13 cellular contexts compared by ENCODE assay signal in the genomic region with DNA sequence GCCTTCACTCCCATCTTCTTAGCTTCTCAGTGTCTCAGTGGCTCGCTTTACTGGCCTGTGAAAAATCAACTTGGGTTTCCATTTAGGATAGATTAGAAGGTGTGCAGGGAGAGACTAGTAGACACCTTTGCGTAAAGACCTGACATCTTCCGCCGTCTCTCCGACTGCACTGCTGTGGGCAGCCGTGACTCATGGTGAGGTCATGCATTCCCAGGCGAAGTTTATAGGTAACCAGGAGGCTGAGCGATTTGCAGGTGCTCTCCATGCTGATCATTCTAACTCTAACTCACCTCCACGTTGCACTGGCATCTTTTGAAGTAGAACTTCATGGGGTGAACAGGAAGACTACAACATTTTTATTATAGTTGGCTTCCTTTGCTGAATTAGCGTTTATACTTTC.
DNase-seq lines count a peak whose midpoint lies in the region; ATAC-seq and TF ChIP-seq lines count a peak whose summit lies in the region.
"Had no signal": no experiment of that assay in that cellular context is flagged by ENCODE, and none has a peak within 500 bp of the region (broad histone marks: within the 10 kb centered on the region; RNA-seq: fewer than 3 reads in every experiment).

No MANE protein-coding gene starts in this region.

- H3K36me3 ChIP-seq in breast epithelium (no peaks in the 10 kb centered on the region), kidney epithelial cell (ENCODE audit: control insufficient read depth, insufficient read depth, low read length) (no peaks in the 10 kb centered on the region)
- H3K36me3 ChIP-seq: Peyer's patch had no signal

- peak; percentile 89 for DNase-seq in MCF 10A (ENCODE audit: unreplicated experiment)
- no peak for DNase-seq in breast epithelium (ENCODE audit: low spot score in 2 of 2)
- DNase-seq in activated T-cell treated with anti-CD3 and anti-CD28 coated beads, Interleukin-2, amount 50 U/mL, for 4 hours, result peak; percentile 31
- DNase-seq in kidney epithelial cell (ENCODE audit: low read depth), result peak; percentile 93
- no peak for DNase-seq in KBM-7
- DNase-seq in SKM-1 treated with dmso at 0.1 percent for 144 hours (lab: John Stamatoyannopoulos, UW; ENCODE audit: unreplicated experiment), result no peak
- no peak for DNase-seq in NCI-H1048 (lab: John Stamatoyannopoulos, UW)
- DNase-seq: NCI-H1417 treated with DMSO at 0.1 percent for 48 hours, psoas muscle, testis had no signal

- BruUV-seq in MCF 10A (replicated peaks; lab: Mats Ljungman, UMichigan), result no TSS peak

- peak overlapping the region; percentile 33 for H3K4me3 Mint-ChIP-seq in MCF 10A (ENCODE audit: unreplicated experiment)
- H3K4me3 Mint-ChIP-seq in activated T-cell treated with anti-CD3 and anti-CD28 coated beads, Interleukin-2, amount 50 U/mL, for 4 hours, result no peak overlapping the region
- H3K4me3 Mint-ChIP-seq in stimulated activated naive CD8-positive, alpha-beta T cell treated with anti-CD3 and anti-CD28 coated beads, Interleukin-15, Interleukin-2, amounts not matched to agents 100 ng/mL and 50 ng/mL, for 24 hours, result no peak overlapping the region
- H3K4me3 Mint-ChIP-seq: B cell had no signal

- H3K27me3 Mint-ChIP-seq in MCF 10A (ENCODE audit: insufficient read depth, unreplicated experiment), result no peaks in the 10 kb centered on the region
- H3K27me3 Mint-ChIP-seq in activated T-cell treated with anti-CD3 and anti-CD28 coated beads, Interleukin-2, amount 50 U/mL, for 4 hours (ENCODE audit: low read depth), result no peaks in the 10 kb centered on the region
- no peaks in the 10 kb centered on the region for H3K27me3 Mint-ChIP-seq in stimulated activated naive CD8-positive, alpha-beta T cell treated with anti-CD3 and anti-CD28 coated beads, Interleukin-15, Interleukin-2, amounts not matched to agents 100 ng/mL and 50 ng/mL, for 24 hours

- no peaks in the 10 kb centered on the region for H3K4me1 ChIP-seq in breast epithelium
- H3K4me1 ChIP-seq: psoas muscle, testis had no signal

- no peaks in the 10 kb centered on the region for H3K9me3 ChIP-seq in breast epithelium
- H3K9me3 ChIP-seq: Peyer's patch, psoas muscle, testis had no signal

- H3K9me3 Mint-ChIP-seq in MCF 10A (ENCODE audit: unreplicated experiment), result no peaks in the 10 kb centered on the region
- no peaks in the 10 kb centered on the region for H3K9me3 Mint-ChIP-seq in activated T-cell treated with anti-CD3 and anti-CD28 coated beads, Interleukin-2, amount 50 U/mL, for 4 hours
- no peaks in the 10 kb centered on the region for H3K9me3 Mint-ChIP-seq in stimulated activated naive CD8-positive, alpha-beta T cell treated with anti-CD3 and anti-CD28 coated beads, Interleukin-15, Interleukin-2, amounts not matched to agents 100 ng/mL and 50 ng/mL, for 24 hours

- in situ Hi-C loops in KBM-7 (cut with MboI; ENCODE audit: low pct_unique_long_range_greater_than_20kb, low sequenced_read_pairs), result no loop called here

- H3K4me3 ChIP-seq in breast epithelium, result no peak overlapping the region
- no peak overlapping the region for H3K4me3 ChIP-seq in kidney epithelial cell (ENCODE audit: low read depth, low read length)
- H3K4me3 ChIP-seq: psoas muscle, testis had no signal

- H3K4me1 Mint-ChIP-seq in MCF 10A (ENCODE audit: insufficient read depth, unreplicated experiment), result peaks cover 17% of the 10 kb centered on the region
- H3K4me1 Mint-ChIP-seq in activated T-cell treated with anti-CD3 and anti-CD28 coated beads, Interleukin-2, amount 50 U/mL, for 4 hours (ENCODE audit: low read depth), result peaks cover 38% of the 10 kb centered on the region
- peaks cover 50% of the 10 kb centered on the region for H3K4me1 Mint-ChIP-seq in stimulated activated naive CD8-positive, alpha-beta T cell treated with anti-CD3 and anti-CD28 coated beads, Interleukin-15, Interleukin-2, amounts not matched to agents 100 ng/mL and 50 ng/mL, for 24 hours (ENCODE audit: low read depth)
- H3K4me1 Mint-ChIP-seq: B cell had no signal

- H3K36me3 Mint-ChIP-seq in MCF 10A (ENCODE audit: insufficient read depth, unreplicated experiment), result no peaks in the 10 kb centered on the region
- no peaks in the 10 kb centered on the region for H3K36me3 Mint-ChIP-seq in activated T-cell treated with anti-CD3 and anti-CD28 coated beads, Interleukin-2, amount 50 U/mL, for 4 hours (ENCODE audit: insufficient read depth)
- H3K36me3 Mint-ChIP-seq in stimulated activated naive CD8-positive, alpha-beta T cell treated with anti-CD3 and anti-CD28 coated beads, Interleukin-15, Interleukin-2, amounts not matched to agents 100 ng/mL and 50 ng/mL, for 24 hours (ENCODE audit: low read depth), result no peaks in the 10 kb centered on the region

- ATAC-seq in activated T-cell treated with anti-CD3 and anti-CD28 coated beads, Interleukin-2, amount 50 U/mL, for 4 hours, result peak in 1 of 2 donors; percentile 17

- CTCF ChIA-PET in MCF 10A (lab: Yijun Ruan, JAX), result interaction anchor here (0.6 kb wide), 1 partner anchor 1648 kb away, joined by 4 read pairs; no protein-coding TSS in a partner anchor

- no peak overlapping the region for H3K27ac ChIP-seq in breast epithelium
- H3K27ac ChIP-seq: psoas muscle, testis had no signal

- TF ChIP-seq CTCF in MCF 10A (IDR thresholded peaks at IDR 0.05; ENCODE audit: unreplicated experiment) (no peak), breast epithelium (IDR thresholded peaks at IDR 0.05) (no peak), kidney epithelial cell (IDR thresholded peaks at IDR 0.05; ENCODE audit: insufficient read depth, low read length, poor library complexity, severe bottlenecking) (no peak)

- H3K27ac Mint-ChIP-seq in MCF 10A (ENCODE audit: low read depth, unreplicated experiment), result peak overlapping the region; percentile 57
- peak overlapping the region; percentile 13 for H3K27ac Mint-ChIP-seq in stimulated activated naive CD8-positive, alpha-beta T cell treated with anti-CD3 and anti-CD28 coated beads, Interleukin-15, Interleukin-2, amounts not matched to agents 100 ng/mL and 50 ng/mL, for 24 hours
- H3K27ac Mint-ChIP-seq: B cell had no signal

- POLR2A ChIA-PET in MCF 10A (lab: Yijun Ruan, JAX), result no interaction called here

- no peak for TF ChIP-seq POLR2A in breast epithelium (IDR thresholded peaks at IDR 0.05)

- H3K27me3 ChIP-seq in breast epithelium (no peaks in the 10 kb centered on the region), kidney epithelial cell (ENCODE audit: control insufficient read depth, insufficient read depth, low read length) (no peaks in the 10 kb centered on the region)
- H3K27me3 ChIP-seq: Peyer's patch, testis had no signal

- intact Hi-C loops in MCF 10A (cut with micrococcal nuclease) (no loop called here), breast epithelium (cut with DNase I; ENCODE audit: low total_unique reads) (no loop called here)

Comparison
In these comparisons a context has a peak if more than half of its experiments do, and no peak if none do; other contexts are left out.
1. DNase-seq: peak in MCF 10A (single experiment), activated T-cell treated with anti-CD3 and anti-CD28 coated beads, Interleukin-2, amount 50 U/mL, for 4 hours (single experiment) and kidney epithelial cell (single experiment); none in breast epithelium (0 of 2), KBM-7 (single experiment), SKM-1 treated with dmso at 0.1 percent for 144 hours (single experiment) and NCI-H1048 (single experiment).